In the genomic region with DNA sequence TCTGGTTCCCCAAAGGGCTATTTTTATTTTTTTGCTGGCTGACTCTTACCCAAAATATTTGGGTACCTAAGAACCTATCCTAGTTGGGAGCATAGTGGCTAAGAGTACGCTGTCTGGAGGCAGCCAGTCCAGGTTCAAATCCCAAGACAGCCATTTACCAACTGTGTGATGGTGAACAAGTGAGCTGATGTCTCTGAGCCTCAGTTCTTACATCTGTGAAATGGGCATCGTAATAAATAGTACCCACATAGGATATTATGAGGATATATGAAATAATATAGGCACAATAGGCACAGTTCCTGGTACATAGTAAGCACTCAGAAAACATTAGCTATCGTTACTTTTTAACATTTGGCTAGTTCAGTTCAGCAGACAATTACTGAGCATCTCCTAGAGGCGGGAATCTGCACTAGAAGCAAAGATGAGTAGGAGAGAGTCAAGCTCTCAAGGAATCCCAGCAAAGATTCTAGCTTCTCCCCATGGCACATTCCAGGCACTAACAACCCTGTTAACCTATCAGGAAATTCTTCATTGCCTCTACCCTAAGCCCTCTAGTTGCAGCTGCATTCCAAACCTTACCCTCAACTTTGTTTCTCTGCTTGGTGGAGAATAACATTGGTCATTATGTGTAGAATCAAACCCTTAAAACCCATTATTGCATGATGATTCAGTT, we compare ENCODE assay signal across 2 cellular contexts.
TF ChIP-seq lines count a peak whose summit lies in the region.

No MANE protein-coding gene starts in this region.

TF ChIP-seq in HepG2, 621 proteins besides CTCF, POLR2A, EP300 and RAD21:
- TF ChIP-seq POLR2AphosphoS2 (IDR thresholded peaks at IDR 0.05; ENCODE audit: low read depth, low read length) (no peak), ZNF629 (CRISPR knock-in tag; conservative IDR thresholded peaks at IDR 0.05) (peak; percentile 65), SAFB2 (CRISPR knock-in tag; IDR thresholded peaks at IDR 0.05; ENCODE audit: borderline replicate concordance, low read depth) (no peak)

TF ChIP-seq in K562, 482 proteins besides CTCF, POLR2A, EP300 and RAD21:
- TF ChIP-seq, protein P1, sequence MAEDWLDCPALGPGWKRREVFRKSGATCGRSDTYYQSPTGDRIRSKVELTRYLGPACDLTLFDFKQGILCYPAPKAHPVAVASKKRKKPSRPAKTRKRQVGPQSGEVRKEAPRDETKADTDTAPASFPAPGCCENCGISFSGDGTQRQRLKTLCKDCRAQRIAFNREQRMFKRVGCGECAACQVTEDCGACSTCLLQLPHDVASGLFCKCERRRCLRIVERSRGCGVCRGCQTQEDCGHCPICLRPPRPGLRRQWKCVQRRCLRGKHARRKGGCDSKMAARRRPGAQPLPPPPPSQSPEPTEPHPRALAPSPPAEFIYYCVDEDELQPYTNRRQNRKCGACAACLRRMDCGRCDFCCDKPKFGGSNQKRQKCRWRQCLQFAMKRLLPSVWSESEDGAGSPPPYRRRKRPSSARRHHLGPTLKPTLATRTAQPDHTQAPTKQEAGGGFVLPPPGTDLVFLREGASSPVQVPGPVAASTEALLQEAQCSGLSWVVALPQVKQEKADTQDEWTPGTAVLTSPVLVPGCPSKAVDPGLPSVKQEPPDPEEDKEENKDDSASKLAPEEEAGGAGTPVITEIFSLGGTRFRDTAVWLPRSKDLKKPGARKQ (CRISPR knock-in tag; IDR thresholded peaks at IDR 0.05), result no peak
- no peak for TF ChIP-seq NELFE (IDR thresholded peaks at IDR 0.05; ENCODE audit: insufficient read depth, insufficient read length)
- TF ChIP-seq TSC22D4 (tag; IDR thresholded peaks at IDR 0.05), result no peak
- TF ChIP-seq ZNF324 (CRISPR knock-in tag; IDR thresholded peaks at IDR 0.05), result no peak
- peak; percentile 54 for TF ChIP-seq RBM25 (IDR thresholded peaks at IDR 0.05; ENCODE audit: low read depth, low read length, severe bottlenecking)
- TF ChIP-seq ZNF551 (CRISPR knock-in tag; IDR thresholded peaks at IDR 0.05), result no peak
- TF ChIP-seq, protein P2, sequence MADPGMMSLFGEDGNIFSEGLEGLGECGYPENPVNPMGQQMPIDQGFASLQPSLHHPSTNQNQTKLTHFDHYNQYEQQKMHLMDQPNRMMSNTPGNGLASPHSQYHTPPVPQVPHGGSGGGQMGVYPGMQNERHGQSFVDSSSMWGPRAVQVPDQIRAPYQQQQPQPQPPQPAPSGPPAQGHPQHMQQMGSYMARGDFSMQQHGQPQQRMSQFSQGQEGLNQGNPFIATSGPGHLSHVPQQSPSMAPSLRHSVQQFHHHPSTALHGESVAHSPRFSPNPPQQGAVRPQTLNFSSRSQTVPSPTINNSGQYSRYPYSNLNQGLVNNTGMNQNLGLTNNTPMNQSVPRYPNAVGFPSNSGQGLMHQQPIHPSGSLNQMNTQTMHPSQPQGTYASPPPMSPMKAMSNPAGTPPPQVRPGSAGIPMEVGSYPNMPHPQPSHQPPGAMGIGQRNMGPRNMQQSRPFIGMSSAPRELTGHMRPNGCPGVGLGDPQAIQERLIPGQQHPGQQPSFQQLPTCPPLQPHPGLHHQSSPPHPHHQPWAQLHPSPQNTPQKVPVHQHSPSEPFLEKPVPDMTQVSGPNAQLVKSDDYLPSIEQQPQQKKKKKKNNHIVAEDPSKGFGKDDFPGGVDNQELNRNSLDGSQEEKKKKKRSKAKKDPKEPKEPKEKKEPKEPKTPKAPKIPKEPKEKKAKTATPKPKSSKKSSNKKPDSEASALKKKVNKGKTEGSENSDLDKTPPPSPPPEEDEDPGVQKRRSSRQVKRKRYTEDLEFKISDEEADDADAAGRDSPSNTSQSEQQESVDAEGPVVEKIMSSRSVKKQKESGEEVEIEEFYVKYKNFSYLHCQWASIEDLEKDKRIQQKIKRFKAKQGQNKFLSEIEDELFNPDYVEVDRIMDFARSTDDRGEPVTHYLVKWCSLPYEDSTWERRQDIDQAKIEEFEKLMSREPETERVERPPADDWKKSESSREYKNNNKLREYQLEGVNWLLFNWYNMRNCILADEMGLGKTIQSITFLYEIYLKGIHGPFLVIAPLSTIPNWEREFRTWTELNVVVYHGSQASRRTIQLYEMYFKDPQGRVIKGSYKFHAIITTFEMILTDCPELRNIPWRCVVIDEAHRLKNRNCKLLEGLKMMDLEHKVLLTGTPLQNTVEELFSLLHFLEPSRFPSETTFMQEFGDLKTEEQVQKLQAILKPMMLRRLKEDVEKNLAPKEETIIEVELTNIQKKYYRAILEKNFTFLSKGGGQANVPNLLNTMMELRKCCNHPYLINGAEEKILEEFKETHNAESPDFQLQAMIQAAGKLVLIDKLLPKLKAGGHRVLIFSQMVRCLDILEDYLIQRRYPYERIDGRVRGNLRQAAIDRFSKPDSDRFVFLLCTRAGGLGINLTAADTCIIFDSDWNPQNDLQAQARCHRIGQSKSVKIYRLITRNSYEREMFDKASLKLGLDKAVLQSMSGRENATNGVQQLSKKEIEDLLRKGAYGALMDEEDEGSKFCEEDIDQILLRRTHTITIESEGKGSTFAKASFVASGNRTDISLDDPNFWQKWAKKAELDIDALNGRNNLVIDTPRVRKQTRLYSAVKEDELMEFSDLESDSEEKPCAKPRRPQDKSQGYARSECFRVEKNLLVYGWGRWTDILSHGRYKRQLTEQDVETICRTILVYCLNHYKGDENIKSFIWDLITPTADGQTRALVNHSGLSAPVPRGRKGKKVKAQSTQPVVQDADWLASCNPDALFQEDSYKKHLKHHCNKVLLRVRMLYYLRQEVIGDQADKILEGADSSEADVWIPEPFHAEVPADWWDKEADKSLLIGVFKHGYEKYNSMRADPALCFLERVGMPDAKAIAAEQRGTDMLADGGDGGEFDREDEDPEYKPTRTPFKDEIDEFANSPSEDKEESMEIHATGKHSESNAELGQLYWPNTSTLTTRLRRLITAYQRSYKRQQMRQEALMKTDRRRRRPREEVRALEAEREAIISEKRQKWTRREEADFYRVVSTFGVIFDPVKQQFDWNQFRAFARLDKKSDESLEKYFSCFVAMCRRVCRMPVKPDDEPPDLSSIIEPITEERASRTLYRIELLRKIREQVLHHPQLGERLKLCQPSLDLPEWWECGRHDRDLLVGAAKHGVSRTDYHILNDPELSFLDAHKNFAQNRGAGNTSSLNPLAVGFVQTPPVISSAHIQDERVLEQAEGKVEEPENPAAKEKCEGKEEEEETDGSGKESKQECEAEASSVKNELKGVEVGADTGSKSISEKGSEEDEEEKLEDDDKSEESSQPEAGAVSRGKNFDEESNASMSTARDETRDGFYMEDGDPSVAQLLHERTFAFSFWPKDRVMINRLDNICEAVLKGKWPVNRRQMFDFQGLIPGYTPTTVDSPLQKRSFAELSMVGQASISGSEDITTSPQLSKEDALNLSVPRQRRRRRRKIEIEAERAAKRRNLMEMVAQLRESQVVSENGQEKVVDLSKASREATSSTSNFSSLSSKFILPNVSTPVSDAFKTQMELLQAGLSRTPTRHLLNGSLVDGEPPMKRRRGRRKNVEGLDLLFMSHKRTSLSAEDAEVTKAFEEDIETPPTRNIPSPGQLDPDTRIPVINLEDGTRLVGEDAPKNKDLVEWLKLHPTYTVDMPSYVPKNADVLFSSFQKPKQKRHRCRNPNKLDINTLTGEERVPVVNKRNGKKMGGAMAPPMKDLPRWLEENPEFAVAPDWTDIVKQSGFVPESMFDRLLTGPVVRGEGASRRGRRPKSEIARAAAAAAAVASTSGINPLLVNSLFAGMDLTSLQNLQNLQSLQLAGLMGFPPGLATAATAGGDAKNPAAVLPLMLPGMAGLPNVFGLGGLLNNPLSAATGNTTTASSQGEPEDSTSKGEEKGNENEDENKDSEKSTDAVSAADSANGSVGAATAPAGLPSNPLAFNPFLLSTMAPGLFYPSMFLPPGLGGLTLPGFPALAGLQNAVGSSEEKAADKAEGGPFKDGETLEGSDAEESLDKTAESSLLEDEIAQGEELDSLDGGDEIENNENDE (IDR thresholded peaks at IDR 0.05; ENCODE audit: low read depth, low read length), result no peak
- TF ChIP-seq ZNF830 (CRISPR knock-in tag; IDR thresholded peaks at IDR 0.05), result no peak
